ENCODE assay signal across 8 cellular contexts in genomic region chr1:37561794-37562132, GRCh38. TPM values are rescaled to one million over a fixed set of nuclear protein-coding genes. Genes with fewer than 3 reads are reported as not detected.
DNase-seq lines count a peak whose midpoint lies in the region; ATAC-seq and TF ChIP-seq lines count a peak whose summit lies in the region.

No MANE protein-coding gene starts in this region.

- no peaks in the 10 kb centered on the region for H4K20me1 ChIP-seq in OCI-LY3 (ENCODE audit: insufficient read depth, low read length)

- no peaks in the 10 kb centered on the region for H3K9me3 ChIP-seq in OCI-LY3 (ENCODE audit: insufficient read depth, low read length)
- H3K9me3 ChIP-seq in adipocyte (ENCODE audit: control insufficient read depth, low read length) = no peaks in the 10 kb centered on the region
- no peaks in the 10 kb centered on the region for H3K9me3 ChIP-seq in lower lobe of right lung

- DNase-seq in activated gamma-delta T cell treated with Interleukin-2 at 50 U/mL for 16 hours (peak; percentile 6), activated gamma-delta T cell (lab: John Stamatoyannopoulos, UW) (no peak), adipocyte (ENCODE audit: low read depth) (peak; percentile 41), lower lobe of right lung (no peak), sciatic nerve (ENCODE audit: low spot score) (no peak), NCI-H226 (no peak), occipital lobe (lab: John Stamatoyannopoulos, UW) (no peak)

- H3K79me2 ChIP-seq in OCI-LY3 (ENCODE audit: low read length) = no peaks in the 10 kb centered on the region

- H3K9ac ChIP-seq in OCI-LY3 (ENCODE audit: low read length) (no peak overlapping the region), adipocyte (ENCODE audit: low read length) (no peak overlapping the region)

- H3K4me1 ChIP-seq in OCI-LY3 (ENCODE audit: low read length) = no peaks in the 10 kb centered on the region
- peaks cover 4% of the 10 kb centered on the region for H3K4me1 ChIP-seq in adipocyte (ENCODE audit: control insufficient read depth, insufficient read depth, low read length)
- peaks cover 9% of the 10 kb centered on the region for H3K4me1 ChIP-seq in lower lobe of right lung

- H3K4me3 ChIP-seq in OCI-LY3 (ENCODE audit: low read length) (no peak overlapping the region), adipocyte (ENCODE audit: low read length) (no peak overlapping the region), lower lobe of right lung (no peak overlapping the region)

- no peak overlapping the region for H2AFZ ChIP-seq in OCI-LY3 (ENCODE audit: low read depth, low read length)

- intact Hi-C loops in lower lobe of right lung (cut with DNase I) = no loop called here
- intact Hi-C loops in sciatic nerve (cut with DNase I) = no loop called here

- H3K27ac ChIP-seq in OCI-LY3 (ENCODE audit: low read length) = no peak overlapping the region
- no peak overlapping the region for H3K27ac ChIP-seq in lower lobe of right lung

- H3K27me3 ChIP-seq in OCI-LY3 (ENCODE audit: low read depth, low read length) (no peaks in the 10 kb centered on the region), adipocyte (replicated peaks; ENCODE audit: control insufficient read depth, insufficient read depth, low read length) (no peaks in the 10 kb centered on the region), lower lobe of right lung (ENCODE audit: low read depth) (no peaks in the 10 kb centered on the region)

- no peak overlapping the region for H3K4me2 ChIP-seq in OCI-LY3 (ENCODE audit: low read length)

- TF ChIP-seq CTCF in OCI-LY3 (IDR thresholded peaks at IDR 0.05; ENCODE audit: low read depth, low read length) (peak; percentile 64), lower lobe of right lung (IDR thresholded peaks at IDR 0.05) (peak; percentile 31)

- ATAC-seq in lower lobe of right lung (no peak), sciatic nerve (no peak)

- H3K36me3 ChIP-seq in OCI-LY3 (replicated peaks; ENCODE audit: low read depth, low read length) = peaks cover 9% of the 10 kb centered on the region
- peaks cover 22% of the 10 kb centered on the region for H3K36me3 ChIP-seq in adipocyte (ENCODE audit: control insufficient read depth, insufficient read depth, low read length, severe bottlenecking)
- peaks cover 48% of the 10 kb centered on the region for H3K36me3 ChIP-seq in lower lobe of right lung

RNA-seq across cellular contexts. Expression of gene DNALI1, which starts 5.0 kb away (rescaled TPM):
- 28.1 TPM for total RNA-seq in lower lobe of right lung
- 11.5 TPM for total RNA-seq in sciatic nerve
- total RNA-seq in occipital lobe = 3.1 TPM

RNA-seq across cellular contexts. Expression of gene SNIP1, which starts 7.7 kb away (rescaled TPM):
- 13.9 TPM for total RNA-seq in lower lobe of right lung
- 17.3 TPM for total RNA-seq in sciatic nerve
- 25.0 TPM for total RNA-seq in occipital lobe

RNA-seq across cellular contexts. Expression of gene GNL2, which starts 34.0 kb away (rescaled TPM):
- total RNA-seq in lower lobe of right lung (37.5 TPM), sciatic nerve (34.0 TPM), occipital lobe (45.7 TPM)

RNA-seq across cellular contexts. Expression of gene MEAF6, which starts 47.2 kb away (rescaled TPM):
- 59.5 TPM for total RNA-seq in lower lobe of right lung
- total RNA-seq in sciatic nerve = 52.7 TPM
- 106 TPM for total RNA-seq in occipital lobe

Comparison
In these comparisons a context has a peak if more than half of its experiments do, and no peak if none do; other contexts are left out.
1. DNase-seq: peak in activated gamma-delta T cell treated with Interleukin-2 at 50 U/mL for 16 hours (single experiment) and adipocyte (single experiment); none in activated gamma-delta T cell (single experiment), lower lobe of right lung (single experiment), sciatic nerve (single experiment), NCI-H226 (single experiment) and occipital lobe (single experiment).